Comparison of ENCODE assay signal across 2 cellular contexts in the genomic region with DNA sequence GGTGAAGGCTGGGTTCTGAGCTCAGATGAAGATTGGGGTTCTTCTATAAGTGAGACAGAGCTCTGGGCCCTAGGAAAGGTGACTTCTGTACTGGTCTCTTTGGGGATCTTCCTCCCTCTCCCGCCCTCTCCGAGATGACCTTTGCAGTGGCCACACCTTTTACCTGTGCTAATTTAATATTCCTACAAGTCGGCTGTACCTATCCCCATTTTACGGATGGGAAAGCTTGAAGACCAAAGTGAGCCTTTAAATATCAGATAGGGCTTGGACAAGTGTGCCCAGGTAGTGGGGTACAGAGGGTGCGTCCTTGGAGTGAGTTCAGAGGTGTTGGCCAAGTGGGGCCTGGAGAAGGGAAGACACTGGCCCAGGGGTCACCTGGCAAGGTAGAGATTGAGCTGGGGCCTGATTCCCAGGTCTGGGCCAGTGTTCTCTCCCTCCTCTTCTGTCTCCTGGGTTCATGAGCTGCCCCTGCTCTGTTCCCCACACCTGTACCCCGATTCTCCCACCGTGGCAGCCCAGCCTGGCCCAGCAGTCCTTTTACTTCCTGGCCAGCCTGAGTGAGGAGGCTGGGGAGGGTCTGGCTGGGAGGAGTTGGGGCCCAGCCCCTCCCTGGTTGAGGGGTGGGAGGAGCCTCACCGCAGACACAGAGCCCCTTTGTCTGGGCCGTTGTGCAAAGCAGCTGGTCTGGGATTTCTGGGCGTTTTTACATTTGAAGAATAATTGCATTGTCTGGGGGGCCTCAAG.
TF ChIP-seq lines count a peak whose summit lies in the region.

No MANE protein-coding gene starts in this region.

TF ChIP-seq in SK-N-SH, 30 proteins besides CTCF, POLR2A, EP300 and RAD21 (continued from another document):
- TF ChIP-seq, protein P1, sequence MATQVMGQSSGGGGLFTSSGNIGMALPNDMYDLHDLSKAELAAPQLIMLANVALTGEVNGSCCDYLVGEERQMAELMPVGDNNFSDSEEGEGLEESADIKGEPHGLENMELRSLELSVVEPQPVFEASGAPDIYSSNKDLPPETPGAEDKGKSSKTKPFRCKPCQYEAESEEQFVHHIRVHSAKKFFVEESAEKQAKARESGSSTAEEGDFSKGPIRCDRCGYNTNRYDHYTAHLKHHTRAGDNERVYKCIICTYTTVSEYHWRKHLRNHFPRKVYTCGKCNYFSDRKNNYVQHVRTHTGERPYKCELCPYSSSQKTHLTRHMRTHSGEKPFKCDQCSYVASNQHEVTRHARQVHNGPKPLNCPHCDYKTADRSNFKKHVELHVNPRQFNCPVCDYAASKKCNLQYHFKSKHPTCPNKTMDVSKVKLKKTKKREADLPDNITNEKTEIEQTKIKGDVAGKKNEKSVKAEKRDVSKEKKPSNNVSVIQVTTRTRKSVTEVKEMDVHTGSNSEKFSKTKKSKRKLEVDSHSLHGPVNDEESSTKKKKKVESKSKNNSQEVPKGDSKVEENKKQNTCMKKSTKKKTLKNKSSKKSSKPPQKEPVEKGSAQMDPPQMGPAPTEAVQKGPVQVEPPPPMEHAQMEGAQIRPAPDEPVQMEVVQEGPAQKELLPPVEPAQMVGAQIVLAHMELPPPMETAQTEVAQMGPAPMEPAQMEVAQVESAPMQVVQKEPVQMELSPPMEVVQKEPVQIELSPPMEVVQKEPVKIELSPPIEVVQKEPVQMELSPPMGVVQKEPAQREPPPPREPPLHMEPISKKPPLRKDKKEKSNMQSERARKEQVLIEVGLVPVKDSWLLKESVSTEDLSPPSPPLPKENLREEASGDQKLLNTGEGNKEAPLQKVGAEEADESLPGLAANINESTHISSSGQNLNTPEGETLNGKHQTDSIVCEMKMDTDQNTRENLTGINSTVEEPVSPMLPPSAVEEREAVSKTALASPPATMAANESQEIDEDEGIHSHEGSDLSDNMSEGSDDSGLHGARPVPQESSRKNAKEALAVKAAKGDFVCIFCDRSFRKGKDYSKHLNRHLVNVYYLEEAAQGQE (IDR thresholded peaks at IDR 0.05; ENCODE audit: low read depth, low read length): no peak
- TF ChIP-seq GABPA (IDR thresholded peaks at IDR 0.05; ENCODE audit: low read depth) (no peak), JUND (IDR thresholded peaks at IDR 0.05) (no peak), MEF2A (IDR thresholded peaks at IDR 0.05; ENCODE audit: borderline replicate concordance, low read depth) (no peak), FOXJ3 (CRISPR knock-in tag; IDR thresholded peaks at IDR 0.05) (no peak), POLR2AphosphoS5 (IDR thresholded peaks at IDR 0.05; ENCODE audit: low read depth, low read length) (no peak)

TF ChIP-seq in SK-N-SH treated with all-trans-retinoic acid at 6 μM for 48 hours, 23 proteins besides CTCF, POLR2A, EP300 and RAD21 (continued from another document):
- TF ChIP-seq, protein P2, sequence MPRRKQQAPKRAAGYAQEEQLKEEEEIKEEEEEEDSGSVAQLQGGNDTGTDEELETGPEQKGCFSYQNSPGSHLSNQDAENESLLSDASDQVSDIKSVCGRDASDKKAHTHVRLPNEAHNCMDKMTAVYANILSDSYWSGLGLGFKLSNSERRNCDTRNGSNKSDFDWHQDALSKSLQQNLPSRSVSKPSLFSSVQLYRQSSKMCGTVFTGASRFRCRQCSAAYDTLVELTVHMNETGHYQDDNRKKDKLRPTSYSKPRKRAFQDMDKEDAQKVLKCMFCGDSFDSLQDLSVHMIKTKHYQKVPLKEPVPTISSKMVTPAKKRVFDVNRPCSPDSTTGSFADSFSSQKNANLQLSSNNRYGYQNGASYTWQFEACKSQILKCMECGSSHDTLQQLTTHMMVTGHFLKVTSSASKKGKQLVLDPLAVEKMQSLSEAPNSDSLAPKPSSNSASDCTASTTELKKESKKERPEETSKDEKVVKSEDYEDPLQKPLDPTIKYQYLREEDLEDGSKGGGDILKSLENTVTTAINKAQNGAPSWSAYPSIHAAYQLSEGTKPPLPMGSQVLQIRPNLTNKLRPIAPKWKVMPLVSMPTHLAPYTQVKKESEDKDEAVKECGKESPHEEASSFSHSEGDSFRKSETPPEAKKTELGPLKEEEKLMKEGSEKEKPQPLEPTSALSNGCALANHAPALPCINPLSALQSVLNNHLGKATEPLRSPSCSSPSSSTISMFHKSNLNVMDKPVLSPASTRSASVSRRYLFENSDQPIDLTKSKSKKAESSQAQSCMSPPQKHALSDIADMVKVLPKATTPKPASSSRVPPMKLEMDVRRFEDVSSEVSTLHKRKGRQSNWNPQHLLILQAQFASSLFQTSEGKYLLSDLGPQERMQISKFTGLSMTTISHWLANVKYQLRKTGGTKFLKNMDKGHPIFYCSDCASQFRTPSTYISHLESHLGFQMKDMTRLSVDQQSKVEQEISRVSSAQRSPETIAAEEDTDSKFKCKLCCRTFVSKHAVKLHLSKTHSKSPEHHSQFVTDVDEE (CRISPR knock-in tag; IDR thresholded peaks at IDR 0.05): no peak
- TF ChIP-seq RARB (CRISPR knock-in tag; IDR thresholded peaks at IDR 0.05) (no peak), GLIS3 (CRISPR knock-in tag; IDR thresholded peaks at IDR 0.05) (no peak), CSDC2 (CRISPR knock-in tag; IDR thresholded peaks at IDR 0.05) (no peak), ZFP30 (CRISPR knock-in tag; IDR thresholded peaks at IDR 0.05) (no peak), ARNTL (CRISPR knock-in tag; IDR thresholded peaks at IDR 0.05; ENCODE audit: borderline replicate concordance, low read depth) (no peak), PPARA (CRISPR knock-in tag; IDR thresholded peaks at IDR 0.05; ENCODE audit: borderline replicate concordance) (no peak), BACH2 (CRISPR knock-in tag; IDR thresholded peaks at IDR 0.05; ENCODE audit: borderline replicate concordance) (no peak)
- TF ChIP-seq, protein P3, sequence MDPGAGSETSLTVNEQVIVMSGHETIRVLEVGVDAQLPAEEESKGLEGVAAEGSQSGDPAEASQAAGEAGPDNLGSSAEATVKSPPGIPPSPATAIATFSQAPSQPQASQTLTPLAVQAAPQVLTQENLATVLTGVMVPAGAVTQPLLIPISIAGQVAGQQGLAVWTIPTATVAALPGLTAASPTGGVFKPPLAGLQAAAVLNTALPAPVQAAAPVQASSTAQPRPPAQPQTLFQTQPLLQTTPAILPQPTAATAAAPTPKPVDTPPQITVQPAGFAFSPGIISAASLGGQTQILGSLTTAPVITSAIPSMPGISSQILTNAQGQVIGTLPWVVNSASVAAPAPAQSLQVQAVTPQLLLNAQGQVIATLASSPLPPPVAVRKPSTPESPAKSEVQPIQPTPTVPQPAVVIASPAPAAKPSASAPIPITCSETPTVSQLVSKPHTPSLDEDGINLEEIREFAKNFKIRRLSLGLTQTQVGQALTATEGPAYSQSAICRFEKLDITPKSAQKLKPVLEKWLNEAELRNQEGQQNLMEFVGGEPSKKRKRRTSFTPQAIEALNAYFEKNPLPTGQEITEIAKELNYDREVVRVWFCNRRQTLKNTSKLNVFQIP (CRISPR knock-in tag; IDR thresholded peaks at IDR 0.05; ENCODE audit: borderline replicate concordance, low read depth): no peak
